1 cellular context compared by ENCODE assay signal in genomic region chr2:101120124-101120996, GRCh38.
TF ChIP-seq lines count a peak whose summit lies in the region.

No MANE protein-coding gene starts in this region.

TF ChIP-seq in HepG2, 621 proteins besides CTCF, POLR2A, EP300 and RAD21 (continued from another document and continues in another):
- TF ChIP-seq HMGXB4 (CRISPR knock-in tag; IDR thresholded peaks at IDR 0.05; ENCODE audit: borderline replicate concordance in 1 of 2, low read depth in 1 of 2) (peak in 1 of 2 experiments; percentile 48; a peak in 1 of 4 replicates), ZNF670 (CRISPR knock-in tag; IDR thresholded peaks at IDR 0.05; ENCODE audit: borderline replicate concordance) (peak; percentile 89; the same call in 1 of the 2 replicates), NRL (CRISPR knock-in tag; IDR thresholded peaks at IDR 0.05; ENCODE audit: borderline replicate concordance) (no peak), KDM4B (CRISPR knock-in tag; IDR thresholded peaks at IDR 0.05) (no peak), ISX (CRISPR knock-in tag; conservative IDR thresholded peaks at IDR 0.05) (0 out of 2 replicates have a peak, but pooled peaks have one; percentile 36), CBX2 (IDR thresholded peaks at IDR 0.05; ENCODE audit: low read depth, low read length) (no peak), CBX2 (CRISPR knock-in tag; IDR thresholded peaks at IDR 0.05; ENCODE audit: low read depth) (no peak), PCBP2 (optimal IDR thresholded peaks at IDR 0.05; ENCODE audit: low read depth, low read length, poor library complexity, severe bottlenecking) (no peak), RNF2 (conservative IDR thresholded peaks at IDR 0.05; ENCODE audit: low read depth) (peak; percentile 97), ATAD3A (CRISPR knock-in tag; IDR thresholded peaks at IDR 0.05) (no peak), ARID3A (IDR thresholded peaks at IDR 0.05; ENCODE audit: low read depth, low read length) (peak; percentile 82), HOXD1 (CRISPR knock-in tag; IDR thresholded peaks at IDR 0.05) (peak; percentile 68; the same call in 1 of the 2 replicates), ZBTB7B (CRISPR knock-in tag; IDR thresholded peaks at IDR 0.05) (0 out of 2 replicates have a peak, but pooled peaks have one; percentile 37), ZBTB10 (CRISPR knock-in tag; IDR thresholded peaks at IDR 0.05; ENCODE audit: borderline replicate concordance) (no peak), ATF5 (CRISPR knock-in tag; IDR thresholded peaks at IDR 0.05; ENCODE audit: low read depth) (no peak), ZNF543 (CRISPR knock-in tag; IDR thresholded peaks at IDR 0.05) (no peak), ZNF10 (CRISPR knock-in tag; IDR thresholded peaks at IDR 0.05; ENCODE audit: borderline replicate concordance, low read depth) (no peak), ZNF883 (CRISPR knock-in tag; IDR thresholded peaks at IDR 0.05; ENCODE audit: not compliant biosample characterization) (peak; percentile 21), LCORL (IDR thresholded peaks at IDR 0.05) (no peak), LCORL (CRISPR knock-in tag; IDR thresholded peaks at IDR 0.05) (peak; percentile 79; the same call in 1 of the 2 replicates), ZNF547 (CRISPR knock-in tag; IDR thresholded peaks at IDR 0.05) (no peak), HOXA7 (CRISPR knock-in tag; IDR thresholded peaks at IDR 0.05) (no peak), ZBTB2 (CRISPR knock-in tag; IDR thresholded peaks at IDR 0.05; ENCODE audit: low read depth) (no peak), KLF9 (CRISPR knock-in tag; IDR thresholded peaks at IDR 0.05; ENCODE audit: low read depth) (peak; percentile 83; the same call in 1 of the 2 replicates), ZNF772 (CRISPR knock-in tag; IDR thresholded peaks at IDR 0.05) (no peak), ZNF674 (CRISPR knock-in tag; IDR thresholded peaks at IDR 0.05; ENCODE audit: low read depth) (no peak), GPBP1L1 (CRISPR knock-in tag; IDR thresholded peaks at IDR 0.05) (no peak), XRCC5 (optimal IDR thresholded peaks at IDR 0.05; ENCODE audit: low read length) (peak; percentile 75), ZFP36 (IDR thresholded peaks at IDR 0.05; ENCODE audit: borderline replicate concordance, low read depth, low read length, partially characterized antibody) (peak; percentile 89), RNF219 (CRISPR knock-in tag; IDR thresholded peaks at IDR 0.05) (no peak), NFYC (CRISPR knock-in tag; IDR thresholded peaks at IDR 0.05) (no peak), PITX1 (CRISPR knock-in tag; IDR thresholded peaks at IDR 0.05) (peak; percentile 67), NCOA5 (CRISPR knock-in tag; IDR thresholded peaks at IDR 0.05) (0 out of 2 replicates have a peak, but pooled peaks have one; percentile 15), GABPA (IDR thresholded peaks at IDR 0.05; ENCODE audit: low read depth, low read length) (no peak), GABPA (CRISPR knock-in tag; IDR thresholded peaks at IDR 0.05; ENCODE audit: low read depth) (0 out of 2 replicates have a peak, but pooled peaks have one; percentile 52), JUN (CRISPR knock-in tag; IDR thresholded peaks at IDR 0.05) (peak; percentile 52; the same call in 1 of the 2 replicates), ZNF781 (CRISPR knock-in tag; IDR thresholded peaks at IDR 0.05; ENCODE audit: borderline replicate concordance, not compliant biosample characterization) (no peak), ZNF253 (CRISPR knock-in tag; IDR thresholded peaks at IDR 0.05; ENCODE audit: borderline replicate concordance) (no peak; the same call in 1 of the 2 replicates), SALL1 (CRISPR knock-in tag; IDR thresholded peaks at IDR 0.05) (peak; percentile 97), MAFK (conservative IDR thresholded peaks at IDR 0.05 in 1 of 2, IDR thresholded peaks at IDR 0.05 in 1 of 2; ENCODE audit: low read length in 2 of 2) (0 out of 4 replicates have a peak, but pooled peaks have one; percentile 0 to 8), THAP11 (CRISPR knock-in tag; IDR thresholded peaks at IDR 0.05) (peak; percentile 71), TEAD3 (CRISPR knock-in tag; optimal IDR thresholded peaks at IDR 0.05; ENCODE audit: borderline replicate concordance) (peak; percentile 73), EED (CRISPR knock-in tag; IDR thresholded peaks at IDR 0.05) (no peak)
- TF ChIP-seq, protein P1, sequence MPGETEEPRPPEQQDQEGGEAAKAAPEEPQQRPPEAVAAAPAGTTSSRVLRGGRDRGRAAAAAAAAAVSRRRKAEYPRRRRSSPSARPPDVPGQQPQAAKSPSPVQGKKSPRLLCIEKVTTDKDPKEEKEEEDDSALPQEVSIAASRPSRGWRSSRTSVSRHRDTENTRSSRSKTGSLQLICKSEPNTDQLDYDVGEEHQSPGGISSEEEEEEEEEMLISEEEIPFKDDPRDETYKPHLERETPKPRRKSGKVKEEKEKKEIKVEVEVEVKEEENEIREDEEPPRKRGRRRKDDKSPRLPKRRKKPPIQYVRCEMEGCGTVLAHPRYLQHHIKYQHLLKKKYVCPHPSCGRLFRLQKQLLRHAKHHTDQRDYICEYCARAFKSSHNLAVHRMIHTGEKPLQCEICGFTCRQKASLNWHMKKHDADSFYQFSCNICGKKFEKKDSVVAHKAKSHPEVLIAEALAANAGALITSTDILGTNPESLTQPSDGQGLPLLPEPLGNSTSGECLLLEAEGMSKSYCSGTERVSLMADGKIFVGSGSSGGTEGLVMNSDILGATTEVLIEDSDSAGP (CRISPR knock-in tag; IDR thresholded peaks at IDR 0.05; ENCODE audit: borderline replicate concordance) = 0 out of 2 replicates have a peak, but pooled peaks have one; percentile 1
- TF ChIP-seq, protein P2, sequence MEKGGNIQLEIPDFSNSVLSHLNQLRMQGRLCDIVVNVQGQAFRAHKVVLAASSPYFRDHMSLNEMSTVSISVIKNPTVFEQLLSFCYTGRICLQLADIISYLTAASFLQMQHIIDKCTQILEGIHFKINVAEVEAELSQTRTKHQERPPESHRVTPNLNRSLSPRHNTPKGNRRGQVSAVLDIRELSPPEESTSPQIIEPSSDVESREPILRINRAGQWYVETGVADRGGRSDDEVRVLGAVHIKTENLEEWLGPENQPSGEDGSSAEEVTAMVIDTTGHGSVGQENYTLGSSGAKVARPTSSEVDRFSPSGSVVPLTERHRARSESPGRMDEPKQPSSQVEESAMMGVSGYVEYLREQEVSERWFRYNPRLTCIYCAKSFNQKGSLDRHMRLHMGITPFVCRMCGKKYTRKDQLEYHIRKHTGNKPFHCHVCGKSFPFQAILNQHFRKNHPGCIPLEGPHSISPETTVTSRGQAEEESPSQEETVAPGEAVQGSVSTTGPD (CRISPR knock-in tag; IDR thresholded peaks at IDR 0.05) = no peak
- TF ChIP-seq, protein P3, sequence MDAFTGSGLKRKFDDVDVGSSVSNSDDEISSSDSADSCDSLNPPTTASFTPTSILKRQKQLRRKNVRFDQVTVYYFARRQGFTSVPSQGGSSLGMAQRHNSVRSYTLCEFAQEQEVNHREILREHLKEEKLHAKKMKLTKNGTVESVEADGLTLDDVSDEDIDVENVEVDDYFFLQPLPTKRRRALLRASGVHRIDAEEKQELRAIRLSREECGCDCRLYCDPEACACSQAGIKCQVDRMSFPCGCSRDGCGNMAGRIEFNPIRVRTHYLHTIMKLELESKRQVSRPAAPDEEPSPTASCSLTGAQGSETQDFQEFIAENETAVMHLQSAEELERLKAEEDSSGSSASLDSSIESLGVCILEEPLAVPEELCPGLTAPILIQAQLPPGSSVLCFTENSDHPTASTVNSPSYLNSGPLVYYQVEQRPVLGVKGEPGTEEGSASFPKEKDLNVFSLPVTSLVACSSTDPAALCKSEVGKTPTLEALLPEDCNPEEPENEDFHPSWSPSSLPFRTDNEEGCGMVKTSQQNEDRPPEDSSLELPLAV (CRISPR knock-in tag; conservative IDR thresholded peaks at IDR 0.05; ENCODE audit: low read depth) = no peak
